ENCODE assay signal across 16 cellular contexts in the genomic region with DNA sequence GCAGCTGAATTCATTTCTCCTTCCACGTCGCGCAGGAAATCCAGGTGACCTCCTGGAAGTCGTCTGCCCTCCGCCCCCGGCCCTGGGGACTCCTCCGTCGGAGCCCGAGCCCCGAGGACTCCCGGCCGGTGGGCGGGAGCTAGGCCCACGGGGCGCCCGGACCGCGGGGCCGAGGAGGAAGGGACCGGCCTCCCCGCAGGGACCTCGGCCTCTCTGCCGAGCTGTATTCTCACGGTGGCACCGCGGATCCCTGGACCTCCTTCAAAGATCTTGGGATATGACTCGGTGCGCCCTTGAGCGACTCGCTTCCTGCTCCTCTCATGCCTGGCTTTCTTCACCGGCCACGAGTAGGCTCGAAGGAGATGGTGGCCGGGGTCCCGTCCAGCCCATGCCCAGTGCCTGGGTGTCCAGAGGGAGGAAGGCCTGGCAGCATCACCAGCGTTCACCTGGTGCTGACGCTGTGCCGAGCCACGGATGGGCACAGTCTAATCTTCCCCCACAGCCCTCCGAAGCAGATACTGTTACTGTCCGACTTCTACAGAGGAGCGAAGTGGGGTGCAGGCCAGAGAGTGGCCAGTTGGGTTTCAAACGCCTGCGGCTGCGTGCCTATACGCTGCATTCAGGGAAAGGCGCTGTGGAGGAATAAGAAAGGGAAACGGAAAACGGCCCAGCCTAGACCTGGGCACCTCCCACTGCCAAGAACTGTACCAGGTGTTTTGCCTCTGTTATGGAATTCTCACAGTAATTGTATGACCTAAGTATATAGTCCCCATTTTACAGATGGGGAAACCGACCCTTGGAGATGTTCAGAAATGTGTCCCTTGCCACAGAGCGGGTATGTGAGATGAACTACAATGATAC. TPM values are rescaled to one million over a fixed set of nuclear protein-coding genes. Genes with fewer than 3 reads are reported as not detected.
DNase-seq lines count a peak whose midpoint lies in the region; ATAC-seq and TF ChIP-seq lines count a peak whose summit lies in the region.
"Had no signal": no experiment of that assay in that cellular context is flagged by ENCODE, and none has a peak within 500 bp of the region (broad histone marks: within the 10 kb centered on the region; RNA-seq: fewer than 3 reads in every experiment).

No MANE protein-coding gene starts in this region.

- peaks cover 46 to 73% of the 10 kb centered on the region in 2 donors for H3K27me3 Mint-ChIP-seq in CD8-positive, alpha-beta memory T cell
- H3K27me3 Mint-ChIP-seq in H9 (ENCODE audit: low read depth) (peaks cover 95% of the 10 kb centered on the region), endothelial cell (ENCODE audit: unreplicated experiment) (peaks cover 25% of the 10 kb centered on the region)

- no peak overlapping the region for H3T11ph ChIP-seq in H9 (ENCODE audit: low read length)

- H3K18ac ChIP-seq in H9 (ENCODE audit: insufficient read length, low read depth, low read length): no peak overlapping the region

- H3K9ac ChIP-seq in H9 (ENCODE audit: extremely low read depth, insufficient read length, low read length) (no peak overlapping the region), parathyroid adenoma (no peak overlapping the region)

- H4K91ac ChIP-seq in H9 (ENCODE audit: insufficient read length, low read depth, low read length): no peak overlapping the region

- H4K8ac ChIP-seq in H9 (replicated peaks; ENCODE audit: insufficient read length, low read depth, low read length): no peak overlapping the region

- H3K4me1 ChIP-seq in CD8-positive, alpha-beta memory T cell (ENCODE audit: insufficient read depth, low read length): no peaks in the 10 kb centered on the region
- no peaks in the 10 kb centered on the region; the same call in 1 of the 2 replicates for H3K4me1 ChIP-seq in H9 (ENCODE audit: insufficient read depth, low read length)
- H3K4me1 ChIP-seq in parathyroid adenoma: no peaks in the 10 kb centered on the region
- no peaks in the 10 kb centered on the region for H3K4me1 ChIP-seq in osteoblast (ENCODE audit: insufficient read depth, low read length)

- H2BK20ac ChIP-seq in H9 (ENCODE audit: low read depth, low read length, poor library complexity, severe bottlenecking): no peak overlapping the region

- peak overlapping the region; percentile 1; the same call in 1 of the 2 replicates for H3K14ac ChIP-seq in H9 (ENCODE audit: insufficient read depth, low read length)

- POLR2A ChIA-PET in CD8-positive, alpha-beta memory T cell (lab: Charles Lee): no interaction called here

- H2AK5ac ChIP-seq in H9 (ENCODE audit: insufficient read length, low read length): no peak overlapping the region

- no CpG with 5 or more reads among the region's 51 CpGs for WGBS in H9 (ENCODE audit: extremely low coverage, insufficient read length, low lambda C conversion rate)

- no peak overlapping the region for H3K56ac ChIP-seq in H9 (ENCODE audit: insufficient read length, low read depth, low read length)

- H2AFZ ChIP-seq in H9 (ENCODE audit: low read length) (no peak overlapping the region), parathyroid adenoma (no peak overlapping the region), osteoblast (ENCODE audit: low read length) (no peak overlapping the region)

- no peak overlapping the region for H2BK5ac ChIP-seq in H9 (ENCODE audit: insufficient read length, low read length)

- CTCF ChIA-PET in CD8-positive, alpha-beta memory T cell (lab: Charles Lee): no interaction called here

- H3K27me3 ChIP-seq in CD8-positive, alpha-beta memory T cell (ENCODE audit: insufficient read depth, low read length, poor library complexity, severe bottlenecking): peaks cover 32% of the 10 kb centered on the region
- H3K27me3 ChIP-seq in H9 (ENCODE audit: insufficient read depth, low read length): peaks cover 54% of the 10 kb centered on the region
- H3K27me3 ChIP-seq in parathyroid adenoma (ENCODE audit: control insufficient read depth, insufficient read depth, low read length): peaks cover 3% of the 10 kb centered on the region
- H3K27me3 ChIP-seq in osteoblast (ENCODE audit: insufficient read depth, low read length): peaks cover 75% of the 10 kb centered on the region

- H2BK12ac ChIP-seq in H9 (ENCODE audit: insufficient read length, low read depth, low read length): no peak overlapping the region

- H3K36me3 Mint-ChIP-seq in CD8-positive, alpha-beta memory T cell: peaks cover 0 to 16% (median 2%) of the 10 kb centered on the region in 3 donors
- H3K36me3 Mint-ChIP-seq in H9 (ENCODE audit: insufficient read depth in 1 of 3, low read depth in 3 of 3) (no peaks in the 10 kb centered on the region; a peak in 1 of 7 replicates), endothelial cell (ENCODE audit: low read depth, unreplicated experiment) (no peaks in the 10 kb centered on the region)

- no peaks in the 10 kb centered on the region for H3K9me3 ChIP-seq in CD8-positive, alpha-beta memory T cell (ENCODE audit: low read length)
- H3K9me3 ChIP-seq in H9 (ENCODE audit: control insufficient read depth, low read depth, low read length): no peaks in the 10 kb centered on the region
- H3K9me3 ChIP-seq in parathyroid adenoma (ENCODE audit: control insufficient read depth, low read length): no peaks in the 10 kb centered on the region
- peaks cover 8% of the 10 kb centered on the region for H3K9me3 ChIP-seq in osteoblast (ENCODE audit: low read depth, low read length)

- no peak overlapping the region for H3K4me3 ChIP-seq in CD8-positive, alpha-beta memory T cell (ENCODE audit: low read length)
- H3K4me3 ChIP-seq in parathyroid adenoma (ENCODE audit: low read depth, low read length) (no peak overlapping the region), osteoblast (ENCODE audit: insufficient read depth, low read length) (no peak overlapping the region)
- H3K4me3 ChIP-seq: GM12878, lung had no signal

- H3K4me1 Mint-ChIP-seq in CD8-positive, alpha-beta memory T cell: peaks cover 9 to 23% (median 19%) of the 10 kb centered on the region in 3 donors
- H3K4me1 Mint-ChIP-seq in H9: peaks cover 28 to 31% of the 10 kb centered on the region in 2 experiments
- peaks cover 9% of the 10 kb centered on the region for H3K4me1 Mint-ChIP-seq in endothelial cell (ENCODE audit: unreplicated experiment)

- H3K23ac ChIP-seq in H9 (ENCODE audit: insufficient read length, low read depth, low read length): no peak overlapping the region

- TF ChIP-seq CTCF in H9 (conservative IDR thresholded peaks at IDR 0.05) (no peak), endothelial cell (IDR thresholded peaks at IDR 0.05; ENCODE audit: unreplicated experiment) (no peak), parathyroid adenoma (IDR thresholded peaks at IDR 0.05) (no peak), osteoblast (IDR thresholded peaks at IDR 0.05; ENCODE audit: extremely low read depth, low read depth, low read length) (no peak)

- H3K79me1 ChIP-seq in H9 (ENCODE audit: insufficient read depth, low read depth, low read length, poor library complexity, severe bottlenecking): no peaks in the 10 kb centered on the region

- ATAC-seq in GM21381 (IDR thresholded peaks at IDR 0.05; ENCODE audit: unreplicated experiment): no peak
- ATAC-seq: GM12878 had no signal

- H4K20me1 ChIP-seq in H9 (ENCODE audit: control insufficient read depth, insufficient read depth, insufficient read length) (no peaks in the 10 kb centered on the region), osteoblast (ENCODE audit: insufficient read depth, low read length) (peaks cover 3% of the 10 kb centered on the region)

- peak overlapping the region; percentile 61 for H3K4me2 ChIP-seq in H9 (ENCODE audit: insufficient read depth, insufficient read length, low read length)
- peak overlapping the region; percentile 44 for H3K4me2 ChIP-seq in parathyroid adenoma (ENCODE audit: low read length)
- no peak overlapping the region for H3K4me2 ChIP-seq in osteoblast (ENCODE audit: insufficient read depth, low read length)

- H4K5ac ChIP-seq in H9 (ENCODE audit: insufficient read length, low read depth, low read length): no peak overlapping the region

- no peak overlapping the region for H2BK120ac ChIP-seq in H9 (ENCODE audit: low read depth, low read length, poor library complexity, severe bottlenecking)

- peaks cover 9 to 19% (median 16%) of the 10 kb centered on the region in 5 donors for H3K9me3 Mint-ChIP-seq in CD8-positive, alpha-beta memory T cell
- H3K9me3 Mint-ChIP-seq in H9: peaks cover 3 to 4% of the 10 kb centered on the region in 2 experiments; a peak in 2 of 5 replicates
- no peaks in the 10 kb centered on the region for H3K9me3 Mint-ChIP-seq in endothelial cell (ENCODE audit: unreplicated experiment)

- no peak for DNase-seq in CD8-positive, alpha-beta memory T cell
- no peak for DNase-seq in H9
- no peak for DNase-seq in endothelial cell (ENCODE audit: low spot score)
- DNase-seq in ACHN: no peak
- no peak for DNase-seq in osteoblast (ENCODE audit: insufficient read length, low spot score, missing footprints)
- DNase-seq in stimulated activated CD4-positive, alpha-beta T cell treated with anti-CD3 and anti-CD28 coated beads, Interleukin-4, amount 100 ng/mL, for 4 hours: no peak
- DNase-seq: activated CD4-positive, CD25-positive, alpha-beta regulatory T cell; activated gamma-delta T cell treated with Interleukin-2 at 50 U/mL for 16 hours; cortex of kidney; foreskin fibroblast; NCI-H526 treated with DMSO at 0.1 percent for 48 hours; SIG-M5 had no signal

- no peak overlapping the region for H3K27ac Mint-ChIP-seq in CD8-positive, alpha-beta memory T cell
- H3K27ac Mint-ChIP-seq in H9: no peak overlapping the region
- H3K27ac Mint-ChIP-seq in endothelial cell (ENCODE audit: unreplicated experiment): no peak overlapping the region

- no peak overlapping the region for H3K27ac ChIP-seq in CD8-positive, alpha-beta memory T cell (ENCODE audit: low read depth, low read length)
- H3K27ac ChIP-seq in H9 (ENCODE audit: insufficient read length, low read depth, low read length) (no peak overlapping the region), parathyroid adenoma (no peak overlapping the region), osteoblast (ENCODE audit: low read depth, low read length) (no peak overlapping the region)

- no peaks in the 10 kb centered on the region for H3K79me2 ChIP-seq in H9 (ENCODE audit: insufficient read depth, low read length)
- no peaks in the 10 kb centered on the region for H3K79me2 ChIP-seq in parathyroid adenoma
- H3K79me2 ChIP-seq in osteoblast (ENCODE audit: insufficient read depth, low read length): no peaks in the 10 kb centered on the region

- in situ Hi-C loops in ACHN (cut with HindIII; ENCODE audit: low pct_ligation_motif_present, low pct_unique_long_range_greater_than_20kb, low sequenced_read_pairs): no loop called here

- no peak overlapping the region for H2BK15ac ChIP-seq in H9 (ENCODE audit: low read depth, low read length)

- H3K4ac ChIP-seq in H9 (ENCODE audit: low read depth, low read length): no peak overlapping the region

- H3K23me2 ChIP-seq in H9 (ENCODE audit: insufficient read length, low read depth, low read length, poor library complexity, severe bottlenecking): peaks cover 7% of the 10 kb centered on the region

- peak overlapping the region in 5 of 7 donors; percentile 2 to 40 (median 29) for H3K4me3 Mint-ChIP-seq in CD8-positive, alpha-beta memory T cell
- H3K4me3 Mint-ChIP-seq in H9 (peak overlapping the region; percentile 51 to 75), endothelial cell (ENCODE audit: unreplicated experiment) (peak overlapping the region; percentile 84)

- H3K36me3 ChIP-seq in CD8-positive, alpha-beta memory T cell (ENCODE audit: insufficient read depth, low read length): no peaks in the 10 kb centered on the region
- H3K36me3 ChIP-seq in parathyroid adenoma (ENCODE audit: control insufficient read depth, insufficient read depth, low read length) (no peaks in the 10 kb centered on the region), osteoblast (ENCODE audit: insufficient read depth, low read length) (no peaks in the 10 kb centered on the region)

RNA-seq across cellular contexts. Expression of gene PAX5, which starts 47.3 kb away (rescaled TPM):
- under 1 TPM; 0.18 to 0.29 TPM for total RNA-seq in CD8-positive, alpha-beta memory T cell
- not detected for polyA plus RNA-seq in CD8-positive, alpha-beta memory T cell
- total RNA-seq in H9 (2021) (0.39 and 0.75 TPM in 2 replicates), endothelial cell (ENCODE audit: unreplicated experiment) (1.3 TPM), osteoblast (under 0.01 TPM in 1 of 2 replicates, not detected in the other)

Comparison
In these comparisons a context has a peak if more than half of its experiments do, and no peak if none do; other contexts are left out.
1. H3K4me3 Mint-ChIP-seq: peak in every context shown above with its lines; median percentile 84 in endothelial cell; 63 in H9; 29 in CD8-positive, alpha-beta memory T cell.